ENCODE assay signal across 2 cellular contexts in genomic region chr3:52253314-52254260, GRCh38.
TF ChIP-seq lines count a peak whose summit lies in the region.

No MANE protein-coding gene starts in this region.

TF ChIP-seq in IMR-90, 13 proteins besides CTCF, POLR2A, EP300 and RAD21:
- no peak for TF ChIP-seq MXI1 (IDR thresholded peaks at IDR 0.05; ENCODE audit: borderline replicate concordance, low read depth, low read length)
- TF ChIP-seq FOS (IDR thresholded peaks at IDR 0.05; ENCODE audit: low read depth, low read length): no peak
- no peak for TF ChIP-seq CHD1 (IDR thresholded peaks at IDR 0.05; ENCODE audit: low read depth, low read length)
- no peak for TF ChIP-seq BHLHE40 (IDR thresholded peaks at IDR 0.05; ENCODE audit: low read depth, low read length)
- TF ChIP-seq CEBPB (IDR thresholded peaks at IDR 0.05; ENCODE audit: low read depth, low read length): no peak
- no peak for TF ChIP-seq NFE2L2 (IDR thresholded peaks at IDR 0.05; ENCODE audit: low read depth, low read length)

TF ChIP-seq in endothelial cell of umbilical vein, 7 proteins besides CTCF, POLR2A, EP300 and RAD21:
- TF ChIP-seq POLR2AphosphoS5 (IDR thresholded peaks at IDR 0.05; ENCODE audit: insufficient read depth, low read depth, low read length) (no peak), MYC (IDR thresholded peaks at IDR 0.05; ENCODE audit: low read depth, low read length) (no peak), GATA2 (IDR thresholded peaks at IDR 0.05; ENCODE audit: insufficient read depth, insufficient read length, low read depth, low read length) (no peak), FOS (IDR thresholded peaks at IDR 0.05; ENCODE audit: borderline replicate concordance, insufficient read depth, low read length) (no peak), EZH2 (IDR thresholded peaks at IDR 0.05; ENCODE audit: borderline replicate concordance, low read depth, low read length, severe bottlenecking) (no peak)
